In the genomic region with DNA sequence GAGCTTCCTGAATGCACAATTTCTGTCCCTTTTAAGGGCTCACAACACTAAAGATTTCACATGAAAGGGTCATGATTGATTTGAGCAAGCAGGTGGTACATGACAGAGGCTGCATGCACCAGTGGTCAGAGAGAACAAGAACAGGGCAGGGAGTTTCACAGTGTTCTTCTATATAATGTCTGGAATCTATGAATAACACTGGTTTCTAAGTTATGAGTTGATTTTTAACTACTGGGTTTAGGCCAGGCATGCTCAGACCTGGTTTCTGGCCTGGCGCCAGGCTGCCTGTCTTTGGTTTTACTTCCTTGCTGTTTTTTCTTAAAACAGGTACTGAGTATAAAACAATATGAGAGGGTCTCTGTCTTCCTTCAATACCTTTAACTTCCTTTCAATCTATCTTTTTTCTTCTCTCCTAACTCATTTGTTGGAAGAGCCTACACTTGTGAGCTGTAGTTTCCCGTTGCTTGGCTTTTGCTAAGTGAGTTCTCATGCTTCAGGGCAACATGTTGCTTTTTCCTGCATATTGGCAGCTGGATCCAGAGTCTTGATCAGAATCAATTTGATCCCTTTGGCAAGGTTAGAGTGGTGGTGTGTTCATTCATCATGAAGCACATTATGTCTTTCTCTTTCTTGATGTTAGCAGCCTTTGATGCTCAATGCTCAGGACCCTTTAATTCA, we compare ENCODE assay signal across 10 cellular contexts. TPM values are rescaled to one million over a fixed set of nuclear protein-coding genes. Genes with fewer than 3 reads are reported as not detected.
DNase-seq lines count a peak whose midpoint lies in the region; ATAC-seq and TF ChIP-seq lines count a peak whose summit lies in the region.
"Had no signal": no experiment of that assay in that cellular context is flagged by ENCODE, and none has a peak within 500 bp of the region (broad histone marks: within the 10 kb centered on the region; RNA-seq: fewer than 3 reads in every experiment).

No MANE protein-coding gene starts in this region.

- H3K27me3 ChIP-seq in right lobe of liver (no peaks in the 10 kb centered on the region), brain microvascular endothelial cell (replicated peaks) (no peaks in the 10 kb centered on the region), ovary (no peaks in the 10 kb centered on the region)
- H3K27me3 ChIP-seq: adrenal gland had no signal

- H3K36me3 ChIP-seq in right lobe of liver (no peaks in the 10 kb centered on the region), brain microvascular endothelial cell (replicated peaks) (no peaks in the 10 kb centered on the region), ovary (no peaks in the 10 kb centered on the region)
- H3K36me3 ChIP-seq: adrenal gland had no signal

- H3K9me3 ChIP-seq in right lobe of liver (no peaks in the 10 kb centered on the region), ovary (no peaks in the 10 kb centered on the region)
- H3K9me3 ChIP-seq: adrenal gland had no signal

- peak; percentile 42 for ATAC-seq in GM18868 (IDR thresholded peaks at IDR 0.05; ENCODE audit: unreplicated experiment)
- peak; percentile 50 for ATAC-seq in HG02610 (IDR thresholded peaks at IDR 0.05; ENCODE audit: unreplicated experiment)
- peak; percentile 47 for ATAC-seq in HG03575 (IDR thresholded peaks at IDR 0.05; ENCODE audit: extremely low read depth, insufficient number of reproducible peaks, low FRiP score, unreplicated experiment)
- peak; percentile 51 to 75 (median 74) for ATAC-seq in right lobe of liver

- H3K4me1 ChIP-seq in right lobe of liver (peaks cover 0 to 10% (median 0%) of the 10 kb centered on the region in 4 donors), ovary (ENCODE audit: insufficient read depth) (no peaks in the 10 kb centered on the region)
- H3K4me1 ChIP-seq: adrenal gland had no signal

- no peak for TF ChIP-seq EP300 in ovary (IDR thresholded peaks at IDR 0.05)

- in situ Hi-C loops in brain microvascular endothelial cell (cut with HindIII; ENCODE audit: low pct_ligation_motif_present, low sequenced_read_pairs): no loop called here

- TF ChIP-seq CTCF in right lobe of liver (IDR thresholded peaks at IDR 0.05) (no peak), brain microvascular endothelial cell (IDR thresholded peaks at IDR 0.05; ENCODE audit: low read depth, low read length, missing control alignments) (no peak), ovary (IDR thresholded peaks at IDR 0.05) (no peak)

- 27% methylated on average over 2 of the region's 2 CpGs for WGBS in right lobe of liver (ENCODE audit: insufficient coverage, low coverage, low lambda C conversion rate, missing lambda C conversion rate)
- 58 to 71% (median 60%) methylated on average over 2 of the region's 2 CpGs for WGBS in ovary, 3 donors

- H3K27ac ChIP-seq in right lobe of liver (no peak overlapping the region), brain microvascular endothelial cell (no peak overlapping the region), ovary (no peak overlapping the region)
- H3K27ac ChIP-seq: adrenal gland had no signal

- TF ChIP-seq POLR2A in right lobe of liver (IDR thresholded peaks at IDR 0.05) (no peak), ovary (IDR thresholded peaks at IDR 0.05) (no peak)

- DNase-seq in right lobe of liver (peak; percentile 64 to 73 (median 65)), brain microvascular endothelial cell (no peak), ovary (no peak), AML-193 (lab: John Stamatoyannopoulos, UW) (no peak)
- no peak for DNase-seq in activated CD4-positive, alpha-beta T cell treated with anti-CD3 and anti-CD28 coated beads, Interleukin-2, amount 50 U/mL, for 4 hours
- DNase-seq: adrenal gland had no signal

- H3K4me3 ChIP-seq in right lobe of liver (peak overlapping the region in 1 of 3 donors; percentile 24), brain microvascular endothelial cell (ENCODE audit: low read depth, low read length) (no peak overlapping the region), ovary (no peak overlapping the region)
- H3K4me3 ChIP-seq: adrenal gland had no signal

- intact Hi-C loops in right lobe of liver (cut with DNase I): no loop called here
- intact Hi-C loops in ovary (cut with DNase I): no loop called here

RNA-seq across cellular contexts. Expression of a gene that starts 38.5 kb away (rescaled TPM):
- total RNA-seq in right lobe of liver (1 to 10 TPM in 4 of 6 experiments, under 1 TPM in 2; 0.42 to 6.3 (median 1.2) TPM), ovary (1 to 10 TPM in 2 of 7 donors, under 1 TPM in 3, not detected in 2; 0.43 to 4.8 (median 0.60) TPM)
- polyA plus RNA-seq in ovary: under 1 TPM; 0.06 to 0.80 TPM
- total RNA-seq: myocyte had no signal

Comparison
In these comparisons a context has a peak if more than half of its experiments do, and no peak if none do; other contexts are left out.
1. DNase-seq: peak in right lobe of liver (3 of 3); none in brain microvascular endothelial cell (single experiment), ovary (0 of 5), AML-193 (0 of 2) and activated CD4-positive, alpha-beta T cell treated with anti-CD3 and anti-CD28 coated beads, Interleukin-2, amount 50 U/mL, for 4 hours (0 of 2).
2. Peak in every context shown above with its lines, with median percentiles within 50 percentile points of each other: ATAC-seq.